In the genomic region with DNA sequence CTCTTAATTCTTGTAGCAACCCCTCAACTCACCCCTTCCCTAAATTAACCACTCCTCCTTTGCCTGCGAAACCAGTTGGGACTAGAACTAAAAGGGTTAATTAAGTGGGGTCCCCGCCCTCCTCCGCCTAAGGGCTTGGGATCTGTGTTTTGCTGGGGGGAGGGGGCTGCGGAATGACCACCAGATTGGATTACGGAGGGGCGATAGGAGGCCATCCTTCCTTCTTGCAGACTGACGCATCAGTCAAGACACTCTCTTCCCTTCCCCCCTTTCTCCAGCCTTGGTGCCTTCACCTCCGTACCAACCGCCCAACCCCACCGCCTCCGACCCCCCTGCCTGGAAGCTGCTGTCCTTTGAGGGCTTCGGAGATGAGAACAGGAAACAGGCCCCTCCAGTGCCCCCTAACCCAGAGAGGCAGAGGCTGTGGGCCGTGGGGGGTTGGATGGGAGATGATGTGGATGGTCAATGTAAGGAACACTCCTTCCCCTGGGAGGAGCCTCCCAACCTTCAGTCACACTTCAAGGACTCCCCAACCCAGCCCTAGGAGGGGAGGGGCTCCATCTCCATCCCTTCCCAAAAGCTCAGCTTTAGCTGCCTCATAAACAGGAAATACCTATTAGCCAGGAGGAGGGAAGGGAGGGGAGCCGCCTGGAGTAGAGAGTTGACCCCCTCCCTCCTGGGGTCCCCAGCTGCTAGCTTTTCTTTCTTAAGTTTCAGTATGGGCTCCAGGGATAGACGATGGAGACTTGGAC, we compare ENCODE assay signal across 1 cellular context.
TF ChIP-seq lines count a peak whose summit lies in the region.

No MANE protein-coding gene starts in this region.

TF ChIP-seq in IMR-90, 13 proteins besides CTCF, POLR2A, EP300 and RAD21:
- TF ChIP-seq MAZ (IDR thresholded peaks at IDR 0.05; ENCODE audit: borderline replicate concordance, low read depth, low read length), result peak; percentile 7; the same call in 1 of the 2 replicates
- TF ChIP-seq, protein P1, sequence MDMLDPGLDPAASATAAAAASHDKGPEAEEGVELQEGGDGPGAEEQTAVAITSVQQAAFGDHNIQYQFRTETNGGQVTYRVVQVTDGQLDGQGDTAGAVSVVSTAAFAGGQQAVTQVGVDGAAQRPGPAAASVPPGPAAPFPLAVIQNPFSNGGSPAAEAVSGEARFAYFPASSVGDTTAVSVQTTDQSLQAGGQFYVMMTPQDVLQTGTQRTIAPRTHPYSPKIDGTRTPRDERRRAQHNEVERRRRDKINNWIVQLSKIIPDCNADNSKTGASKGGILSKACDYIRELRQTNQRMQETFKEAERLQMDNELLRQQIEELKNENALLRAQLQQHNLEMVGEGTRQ (IDR thresholded peaks at IDR 0.05; ENCODE audit: low read depth, low read length), result no peak
